Comparison of ENCODE assay signal across 17 cellular contexts in genomic region chr2:32376756-32377155, GRCh38.
"Had no signal": no experiment of that assay in that cellular context is flagged by ENCODE, and none has a peak within 500 bp of the region (broad histone marks: within the 10 kb centered on the region; RNA-seq: fewer than 3 reads in every experiment).

No MANE protein-coding gene starts in this region.

- DNase-seq: activated CD4-positive, alpha-beta T cell treated with anti-CD3 and anti-CD28 coated beads for 1 hour; activated CD4-positive, alpha-beta T cell treated with anti-CD3 and anti-CD28 coated beads, Interleukin-2, amount 50 U/mL, for 4 hours; activated naive CD4-positive, alpha-beta T cell treated with anti-CD3 and anti-CD28 coated beads for 36 hours; endodermal cell; gastrocnemius medialis; heart right ventricle; mucosa of descending colon; naive thymus-derived CD4-positive, alpha-beta T cell; retina; stimulated activated CD4-positive, alpha-beta T cell treated with anti-CD3 and anti-CD28 coated beads, Interleukin-2, amount 100 ng/mL, for 48 hours; stimulated activated naive B cell treated with anti-CD40 and anti-IgM and Interleukin-4, amounts not matched to agents 10 μg/mL and 1 μg/mL and 100 μg/mL, for 72 hours; T1000; thyroid gland had no signal

- H3K4me3 ChIP-seq: gastrocnemius medialis, heart right ventricle, lung, mucosa of descending colon, thyroid gland had no signal

- H3K27me3 ChIP-seq: gastrocnemius medialis, heart right ventricle, neutrophil, thyroid gland had no signal

- H3K9me3 ChIP-seq: gastrocnemius medialis, mucosa of descending colon, neutrophil, thyroid gland had no signal

- FAIRE-seq: urothelium cell line had no signal

- H3K27me3 Mint-ChIP-seq: naive thymus-derived CD4-positive, alpha-beta T cell; stimulated activated naive B cell treated with anti-CD40 and anti-IgM and Interleukin-4, amounts not matched to agents 10 μg/mL and 1 μg/mL and 100 μg/mL, for 72 hours had no signal

- H3K27ac Mint-ChIP-seq: activated naive CD4-positive, alpha-beta T cell treated with anti-CD3 and anti-CD28 coated beads for 36 hours; activated T-helper 2 cell treated with anti-CD3 and anti-CD28 coated beads, Interferon-gamma antibody, Interleukin-2, Interleukin-4, amounts not matched to agents 10 μg/mL and 5 μg/mL and 100 μg/mL, durations not matched to agents 14 hours and 24 hours and 36 hours; endodermal cell; stimulated activated naive B cell treated with anti-CD40 and anti-IgM and Interleukin-4, amounts not matched to agents 10 μg/mL and 1 μg/mL and 100 μg/mL, for 72 hours had no signal

- H3K27ac ChIP-seq: heart right ventricle, neutrophil, thyroid gland had no signal

- H3K9me3 Mint-ChIP-seq: activated naive CD4-positive, alpha-beta T cell treated with anti-CD3 and anti-CD28 coated beads for 36 hours; activated T-helper 2 cell treated with anti-CD3 and anti-CD28 coated beads, Interferon-gamma antibody, Interleukin-2, Interleukin-4, amounts not matched to agents 10 μg/mL and 5 μg/mL and 100 μg/mL, durations not matched to agents 14 hours and 24 hours and 36 hours; naive thymus-derived CD4-positive, alpha-beta T cell; stimulated activated naive B cell treated with anti-CD40 and anti-IgM and Interleukin-4, amounts not matched to agents 10 μg/mL and 1 μg/mL and 100 μg/mL, for 72 hours had no signal

- H3K36me3 ChIP-seq: gastrocnemius medialis, neutrophil, thyroid gland had no signal

- H3K4me3 Mint-ChIP-seq: activated naive CD4-positive, alpha-beta T cell treated with anti-CD3 and anti-CD28 coated beads for 36 hours; endodermal cell; stimulated activated naive B cell treated with anti-CD40 and anti-IgM and Interleukin-4, amounts not matched to agents 10 μg/mL and 1 μg/mL and 100 μg/mL, for 72 hours had no signal

- ATAC-seq: gastrocnemius medialis; heart right ventricle; mucosa of descending colon; naive thymus-derived CD4-positive, alpha-beta T cell; stimulated activated naive B cell treated with anti-CD40 and anti-IgM and Interleukin-4, amounts not matched to agents 10 μg/mL and 1 μg/mL and 100 μg/mL, for 72 hours had no signal
